ENCODE assay signal across 19 cellular contexts in the genomic region with DNA sequence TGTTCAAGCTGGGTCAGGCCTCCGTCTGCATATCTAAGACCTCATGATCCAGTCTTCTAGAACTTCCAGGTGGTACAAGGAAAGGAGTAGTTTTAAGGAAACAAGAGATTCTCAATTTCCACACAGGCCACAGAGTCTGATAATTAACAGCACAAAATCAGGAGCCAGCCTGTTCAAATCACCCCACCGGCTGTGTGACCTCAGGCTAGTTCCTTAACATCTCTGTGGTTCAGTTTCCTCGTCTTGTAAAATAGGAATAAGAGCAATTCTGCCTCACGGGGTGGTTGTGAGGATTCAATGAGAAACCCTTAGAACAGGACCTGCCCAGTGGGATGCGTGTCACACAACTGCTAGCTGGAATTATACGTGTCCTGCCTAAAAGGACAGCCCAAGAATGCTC. TPM values are rescaled to one million over a fixed set of nuclear protein-coding genes. Genes with fewer than 3 reads are reported as not detected.
DNase-seq lines count a peak whose midpoint lies in the region; ATAC-seq, FAIRE-seq and TF ChIP-seq lines count a peak whose summit lies in the region.
"Had no signal": no experiment of that assay in that cellular context is flagged by ENCODE, and none has a peak within 500 bp of the region (broad histone marks: within the 10 kb centered on the region; RNA-seq: fewer than 3 reads in every experiment).

No MANE protein-coding gene starts in this region.

- POLR2A ChIA-PET in HepG2 (lab: Yijun Ruan, JAX) (interaction anchor here (1.3 kb wide), 1 partner anchor 62 kb away, joined by 4 read pairs; a partner anchor contains a TSS), K562 (lab: Yijun Ruan, JAX) (no interaction called here)

- no peaks in the 10 kb centered on the region for H3K4me1 Mint-ChIP-seq in type B pancreatic cell (ENCODE audit: unreplicated experiment)

- H3F3A ChIP-seq in OCI-LY1 (ENCODE audit: insufficient read depth, low read length) = no peaks in the 10 kb centered on the region

- TF ChIP-seq RAD21 in HepG2 (CRISPR knock-in tag; IDR thresholded peaks at IDR 0.05) (no peak), K562 (CRISPR knock-in tag; conservative IDR thresholded peaks at IDR 0.05 in 1 of 2, IDR thresholded peaks at IDR 0.05 in 1 of 2) (no peak)

- H2AFZ ChIP-seq in HepG2 (ENCODE audit: low read length) (no peak overlapping the region), OCI-LY1 (ENCODE audit: low read length) (no peak overlapping the region), K562 (ENCODE audit: low read depth, low read length) (no peak overlapping the region)
- H2AFZ ChIP-seq: GM23248 had no signal

- H3K27me3 ChIP-seq in HepG2 (ENCODE audit: control insufficient read depth in 1 of 2, insufficient read depth in 2 of 2, low read length in 2 of 2) (no peaks in the 10 kb centered on the region), right lobe of liver (no peaks in the 10 kb centered on the region), OCI-LY1 (ENCODE audit: insufficient read depth, low read length) (no peaks in the 10 kb centered on the region), K562 (ENCODE audit: control insufficient read depth in 2 of 2, insufficient read depth in 2 of 2, low read length in 2 of 2) (peaks cover 9 to 39% of the 10 kb centered on the region in 2 experiments; a peak in 4 of 5 replicates)

- no peaks in the 10 kb centered on the region for H3K9me2 ChIP-seq in OCI-LY1 (ENCODE audit: low read depth, low read length)

- no peaks in the 10 kb centered on the region for H3K9me1 ChIP-seq in K562 (ENCODE audit: control insufficient read depth, insufficient read depth, low read length)

- in situ Hi-C loops in HepG2 (cut with HindIII; ENCODE audit: extremely low pct_ligation_motif_present, low pct_unique_long_range_greater_than_20kb) = no loop called here
- in situ Hi-C loops in K562 (cut with MboI) = no loop called here

- H3K27ac Mint-ChIP-seq in type B pancreatic cell = no peak overlapping the region

- no peak overlapping the region for H3K4me3 Mint-ChIP-seq in type B pancreatic cell
- H3K4me3 Mint-ChIP-seq: CD8-positive, alpha-beta memory T cell had no signal

- TF ChIP-seq CTCF in HepG2 (CRISPR knock-in tag; IDR thresholded peaks at IDR 0.05) = no peak
- no peak for TF ChIP-seq CTCF in right lobe of liver (IDR thresholded peaks at IDR 0.05)
- no peak for TF ChIP-seq CTCF in OCI-LY1 (IDR thresholded peaks at IDR 0.05; ENCODE audit: low read length)
- no peak for TF ChIP-seq CTCF in K562 (IDR thresholded peaks at IDR 0.05 in 2 of 3, conservative IDR thresholded peaks at IDR 0.05 in 1 of 3; ENCODE audit: insufficient read depth in 2 of 3, low read depth in 1 of 3, low read length in 3 of 3)
- TF ChIP-seq CTCF in type B pancreatic cell (conservative IDR thresholded peaks at IDR 0.05) = no peak

- H3K27ac ChIP-seq in HepG2 (ENCODE audit: extremely low read length, insufficient read depth, low read length) (no peak overlapping the region), right lobe of liver (no peak overlapping the region), OCI-LY1 (ENCODE audit: low read depth, low read length, poor library complexity, severe bottlenecking) (peak overlapping the region; percentile 36), K562 (ENCODE audit: extremely low read depth, low read depth, low read length) (no peak overlapping the region)
- H3K27ac ChIP-seq: C4-2B, GM23248 had no signal

- DNase-seq in HepG2 (ENCODE audit: low spot score) (no peak), right lobe of liver (no peak), K562 (ENCODE audit: extremely low read depth in 1 of 4, low spot score in 3 of 4) (no peak), type B pancreatic cell (ENCODE audit: extremely low spot score, unreplicated experiment) (peak; percentile 31), DMS 273 treated with DMSO at 0.1 percent for 48 hours (lab: John Stamatoyannopoulos, UW) (no peak)
- DNase-seq in effector CD4-positive, alpha-beta T cell = no peak
- DNase-seq: BE2C; Caco-2; CD8-positive, alpha-beta memory T cell; DMS53; GF-D8; GM23248; IMR-90; KG1 had no signal

- 51% methylated on average over 5 of the region's 6 CpGs for WGBS in HepG2 (ENCODE audit: low lambda C conversion rate)
- 40% methylated on average over 2 of the region's 6 CpGs for WGBS in right lobe of liver (ENCODE audit: insufficient coverage, low coverage, low lambda C conversion rate, missing lambda C conversion rate)
- 14% methylated on average over 6 of the region's 6 CpGs for WGBS in K562 (ENCODE audit: insufficient coverage, low coverage, missing lambda C conversion rate)

- no peak overlapping the region for H3K4me2 ChIP-seq in HepG2 (ENCODE audit: low read depth, low read length)
- no peak overlapping the region for H3K4me2 ChIP-seq in OCI-LY1 (ENCODE audit: low read length)
- no peak overlapping the region for H3K4me2 ChIP-seq in K562 (ENCODE audit: insufficient read depth, low read length)

- CTCF ChIA-PET in HepG2 (lab: Yijun Ruan, JAX; ENCODE audit: low intra/inter-chr PET ratio, low total read pairs) = no interaction called here
- CTCF ChIA-PET in K562 (lab: Yijun Ruan, JAX; ENCODE audit: low intra/inter-chr PET ratio) = no interaction called here

- no peaks in the 10 kb centered on the region for H3K9me3 Mint-ChIP-seq in type B pancreatic cell
- H3K9me3 Mint-ChIP-seq: CD8-positive, alpha-beta memory T cell had no signal

- TF ChIP-seq POLR2A in HepG2 (IDR thresholded peaks at IDR 0.05; ENCODE audit: insufficient read depth in 1 of 2, low read depth in 2 of 2, low read length in 2 of 2) = no peak
- TF ChIP-seq POLR2A in right lobe of liver (IDR thresholded peaks at IDR 0.05) = no peak
- no peak for TF ChIP-seq POLR2A in K562 (conservative IDR thresholded peaks at IDR 0.05)

- no peaks in the 10 kb centered on the region for H4K20me1 ChIP-seq in HepG2 (ENCODE audit: insufficient read depth, low read length)
- H4K20me1 ChIP-seq in OCI-LY1 (ENCODE audit: insufficient read depth, low read length) = no peaks in the 10 kb centered on the region
- 0 out of 2 replicates have a peak, but pooled peaks cover 2% of the 10 kb centered on the region for H4K20me1 ChIP-seq in K562 (replicated peaks; ENCODE audit: control insufficient read depth, insufficient read depth, low read length)

- ATAC-seq in HepG2 (no peak), right lobe of liver (no peak), K562 (no peak), HG03139 (IDR thresholded peaks at IDR 0.05; ENCODE audit: unreplicated experiment) (no peak)

- H3K36me3 ChIP-seq in HepG2 (replicated peaks in 1 of 2; ENCODE audit: control insufficient read depth in 1 of 2, insufficient read depth in 2 of 2, low read length in 2 of 2) (no peaks in the 10 kb centered on the region), right lobe of liver (no peaks in the 10 kb centered on the region), OCI-LY1 (ENCODE audit: insufficient read depth, low read length) (peaks cover 18% of the 10 kb centered on the region), K562 (ENCODE audit: control insufficient read depth, insufficient read depth, low read length) (no peaks in the 10 kb centered on the region)
- H3K36me3 ChIP-seq: BE2C had no signal

- no peaks in the 10 kb centered on the region for H3K9me3 ChIP-seq in HepG2 (ENCODE audit: low read length)
- H3K9me3 ChIP-seq in right lobe of liver = no peaks in the 10 kb centered on the region
- no peaks in the 10 kb centered on the region for H3K9me3 ChIP-seq in OCI-LY1 (ENCODE audit: low read length)
- no peaks in the 10 kb centered on the region for H3K9me3 ChIP-seq in K562 (replicated peaks; ENCODE audit: control insufficient read depth, insufficient read depth, low read depth, low read length)
- H3K9me3 ChIP-seq: BE2C, Caco-2 had no signal

- FAIRE-seq in HepG2 (lab: Jason Lieb, UNC) (no peak), K562 (lab: Jason Lieb, UNC) (no peak)
- FAIRE-seq: A204.1, H54 had no signal

- no peak for TF ChIP-seq EP300 in HepG2 (IDR thresholded peaks at IDR 0.05; ENCODE audit: low read depth in 2 of 2, low read length in 2 of 2)
- no peak for TF ChIP-seq EP300 in HepG2 (CRISPR knock-in tag; IDR thresholded peaks at IDR 0.05; ENCODE audit: borderline replicate concordance)
- TF ChIP-seq EP300 in K562 (IDR thresholded peaks at IDR 0.05; ENCODE audit: low read length) = no peak

- no peaks in the 10 kb centered on the region for H3K27me3 Mint-ChIP-seq in type B pancreatic cell
- H3K27me3 Mint-ChIP-seq: CD8-positive, alpha-beta memory T cell had no signal

- H3K4me3 ChIP-seq in HepG2 (replicated peaks in 1 of 3; ENCODE audit: insufficient read depth in 1 of 3, low read depth in 2 of 3, low read length in 3 of 3) (no peak overlapping the region), right lobe of liver (no peak overlapping the region), OCI-LY1 (ENCODE audit: low read depth, low read length, poor library complexity, severe bottlenecking) (no peak overlapping the region), K562 (no peak overlapping the region)
- H3K4me3 ChIP-seq: GM23248 had no signal

- BruUV-seq in HepG2 (replicated peaks; lab: Mats Ljungman, UMichigan) (no TSS peak), K562 (replicated peaks; lab: Mats Ljungman, UMichigan) (no TSS peak)

- H3K4me1 ChIP-seq in HepG2 (ENCODE audit: insufficient read depth, low read length) = peaks cover 16% of the 10 kb centered on the region
- H3K4me1 ChIP-seq in right lobe of liver = no peaks in the 10 kb centered on the region
- peaks cover 8% of the 10 kb centered on the region for H3K4me1 ChIP-seq in OCI-LY1 (ENCODE audit: insufficient read depth, low read length, severe bottlenecking)
- H3K4me1 ChIP-seq in K562 (replicated peaks in 1 of 2; ENCODE audit: control insufficient read depth in 2 of 2, insufficient read depth in 2 of 2, low read length in 2 of 2) = no peaks in the 10 kb centered on the region
- H3K4me1 ChIP-seq: BE2C, Caco-2 had no signal

- H3K79me2 ChIP-seq in HepG2 (ENCODE audit: insufficient read depth, low read length) (no peaks in the 10 kb centered on the region), OCI-LY1 (ENCODE audit: insufficient read depth, low read length) (no peaks in the 10 kb centered on the region), K562 (ENCODE audit: control insufficient read depth, insufficient read depth, low read length) (no peaks in the 10 kb centered on the region)

- H3K9ac ChIP-seq in HepG2 (ENCODE audit: insufficient read depth, low read depth, low read length) (no peak overlapping the region), OCI-LY1 (ENCODE audit: low read length) (no peak overlapping the region), K562 (ENCODE audit: insufficient read depth in 1 of 2, low read depth in 2 of 2, low read length in 2 of 2) (no peak overlapping the region)
- H3K9ac ChIP-seq: GM23248 had no signal

- intact Hi-C loops in HepG2 (cut with micrococcal nuclease; ENCODE audit: unreplicated experiment) = no loop called here
- intact Hi-C loops in right lobe of liver (cut with DNase I) = no loop called here
- intact Hi-C loops in K562 (cut with micrococcal nuclease) = no loop called here

- H3K36me3 Mint-ChIP-seq in type B pancreatic cell = no peaks in the 10 kb centered on the region

RNA-seq across cellular contexts. Expression of a gene that starts 25.6 kb away (rescaled TPM):
- total RNA-seq in HepG2 (2016; rRNA removed; fragmentation: Illumina TruSeq; extraction: Trizol) (7.0 and 7.2 TPM in 2 replicates), right lobe of liver (10 to 100 TPM in 1 of 6 experiments, 1 to 10 TPM in 5; 3.8 to 31.6 (median 3.9) TPM), K562 (2014; rRNA removed) (0.04 and 0.05 TPM in 2 replicates), K562 (2014; rRNA removed; fragmentation: Illumina TruSeq; extraction: Trizol) (not detected in 2 replicates), K562 (2015; rRNA removed; fragmentation: Illumina TruSeq; extraction: Trizol) (0.19 and 0.25 TPM in 2 replicates), K562 (2021) (1.5 and 1.9 TPM in 2 replicates), type B pancreatic cell (ENCODE audit: low replicate concordance) (7.8 and 10.0 TPM in 2 replicates)
- total RNA-seq in HepG2 (2016; cell fraction: cytosol; rRNA removed; fragmentation: Illumina TruSeq; extraction: Trizol; ENCODE audit: low read depth) = 1.8 and 1.9 TPM in 2 replicates
- total RNA-seq in HepG2 (2016; cell fraction: insoluble cytoplasmic fraction; rRNA removed; fragmentation: Illumina TruSeq; extraction: Trizol) = 4.6 and 6.9 TPM in 2 replicates
- 2.4 and 3.0 TPM in 2 replicates for total RNA-seq in HepG2 (2016; cell fraction: membrane; rRNA removed; fragmentation: Illumina TruSeq; extraction: Trizol)
- 8.3 and 8.8 TPM in 2 replicates for total RNA-seq in HepG2 (2016; cell fraction: nucleus; rRNA removed; fragmentation: Illumina TruSeq; extraction: Trizol)
- polyA plus RNA-seq in HepG2 (2011; rRNA removed) (1.3 and 2.4 TPM in 2 replicates), K562 (2011; rRNA removed) (0.04 and 0.13 TPM in 2 replicates), K562 (2014; fragmentation: Illumina TruSeq; extraction: Trizol) (0.01 TPM in 2 replicates), K562 (2014; fragmentation: Nextera tagmentation; extraction: Ambion mirVana) (not detected), K562 (2014; rRNA removed) (0.03 TPM in 1 of 2 replicates, not detected in the other)
- 1.5 and 2.4 TPM in 2 replicates for polyA plus RNA-seq in HepG2 (2011; cell fraction: cytosol; rRNA removed)
- 5.0 and 8.4 TPM in 2 replicates for polyA plus RNA-seq in HepG2 (2011; cell fraction: nucleus; rRNA removed)
- 3.0 and 7.8 TPM in 2 replicates for polyA plus RNA-seq in HepG2 (2012)
- polyA plus RNA-seq in HepG2 (2016; cell fraction: cytosol; fragmentation: Illumina TruSeq; extraction: Trizol; ENCODE audit: low read depth) = 0.46 and 0.49 TPM in 2 replicates
- 4.1 and 5.1 TPM in 2 replicates for polyA plus RNA-seq in HepG2 (2016; cell fraction: insoluble cytoplasmic fraction; fragmentation: Illumina TruSeq; extraction: Trizol; ENCODE audit: low read depth)
- 0.69 and 0.85 TPM in 2 replicates for polyA plus RNA-seq in HepG2 (2016; cell fraction: membrane; fragmentation: Illumina TruSeq; extraction: Trizol; ENCODE audit: low read depth)
- 7.5 and 8.1 TPM in 2 replicates for polyA plus RNA-seq in HepG2 (2016; cell fraction: nucleus; fragmentation: Illumina TruSeq; extraction: Trizol; ENCODE audit: insufficient read depth, low read depth)
- 0.49 and 29.4 TPM in 2 replicates for polyA minus RNA-seq in HepG2 (2011; rRNA and poly(A)+ RNA removed; ENCODE audit: low replicate concordance)
- 4.5 and 5.8 TPM in 2 replicates for polyA minus RNA-seq in HepG2 (2011; cell fraction: cytosol; rRNA and poly(A)+ RNA removed)
- 8.8 and 9.8 TPM in 2 replicates for polyA minus RNA-seq in HepG2 (2011; cell fraction: nucleus; rRNA and poly(A)+ RNA removed)
- 0.79 and 0.83 TPM in 2 replicates for total RNA-seq in K562 (2011; cell fraction: chromatin; rRNA removed; ENCODE audit: low replicate concordance)
- 0.39 and 0.83 TPM in 2 replicates for total RNA-seq in K562 (2011; cell fraction: nucleolus; rRNA removed)
- 0.15 and 0.22 TPM in 2 replicates for total RNA-seq in K562 (2011; cell fraction: nucleoplasm; rRNA removed)
- 0.15 and 0.27 TPM in 2 replicates for polyA plus RNA-seq in K562 (2011; cell fraction: cytosol; rRNA removed)
- polyA plus RNA-seq in K562 (2011; cell fraction: nucleus; rRNA removed) = 0.17 and 0.73 TPM in 2 replicates
- polyA plus RNA-seq in K562 (2012) = 0.12 and 0.18 TPM in 2 replicates
- 0.18 TPM in 1 of 2 replicates, not detected in the other for polyA minus RNA-seq in K562 (2011; rRNA and poly(A)+ RNA removed)
- 0.10 TPM in 1 of 2 replicates, not detected in the other for polyA minus RNA-seq in K562 (2011; cell fraction: cytosol; rRNA and poly(A)+ RNA removed)
- polyA minus RNA-seq in K562 (2011; cell fraction: nucleus; rRNA and poly(A)+ RNA removed) = 0.33 and 0.67 TPM in 2 replicates
- total RNA-seq: GM23248 had no signal
- polyA plus RNA-seq: GM23248 had no signal
